ENCODE assay signal across 11 cellular contexts in genomic region chr12:93819048-93819491, GRCh38.
DNase-seq lines count a peak whose midpoint lies in the region; TF ChIP-seq lines count a peak whose summit lies in the region.
"Had no signal": no experiment of that assay in that cellular context is flagged by ENCODE, and none has a peak within 500 bp of the region (broad histone marks: within the 10 kb centered on the region; RNA-seq: fewer than 3 reads in every experiment).

No MANE protein-coding gene starts in this region.

- WGBS in transverse colon (ENCODE audit: low coverage in 1 of 2), 2 donors = 61 to 100% methylated on average over 1 to 4 of the region's 4 CpGs

- intact Hi-C loops in transverse colon (cut with DNase I; ENCODE audit: low total_unique reads) = loop anchor here (5.0 kb wide), 1 partner anchor 37 kb away; no protein-coding TSS in a partner anchor

- in situ Hi-C loops in SK-MEL-5 (cut with HindIII; ENCODE audit: low pct_unique_long_range_greater_than_20kb, low sequenced_read_pairs) = no loop called here
- in situ Hi-C loops in transverse colon (cut with MboI; ENCODE audit: low pct_ligation_motif_present in 1 of 4, low pct_unique_long_range_greater_than_20kb in 1 of 4, low sequenced_read_pairs in 3 of 4) = no loop called here

- TF ChIP-seq EP300 in transverse colon (IDR thresholded peaks at IDR 0.05; ENCODE audit: low read depth) = no peak

- peaks cover 11 to 26% of the 10 kb centered on the region in 2 donors for H3K4me1 ChIP-seq in muscle layer of duodenum (ENCODE audit: control insufficient read depth in 1 of 2, insufficient read depth in 2 of 2, low read length in 2 of 2)
- H3K4me1 ChIP-seq in transverse colon = peaks cover 5 to 36% (median 13%) of the 10 kb centered on the region in 4 donors

- no peak for TF ChIP-seq CTCF in fibroblast of the aortic adventitia (IDR thresholded peaks at IDR 0.05; ENCODE audit: insufficient read depth, low read length)
- TF ChIP-seq CTCF in transverse colon (IDR thresholded peaks at IDR 0.05) = no peak

- peak overlapping the region; percentile 64 for H3K27ac ChIP-seq in muscle layer of duodenum (ENCODE audit: low read length)
- H3K27ac ChIP-seq in transverse colon = peak overlapping the region; percentile 66 to 80 (median 72)

- peak; percentile 95 for DNase-seq in SK-MEL-5 (ENCODE audit: low read depth, low spot score)
- peak; percentile 92 for DNase-seq in fibroblast of the aortic adventitia (ENCODE audit: low read depth)
- peak; percentile 35 for DNase-seq in transverse colon
- DNase-seq in NCI-H2171 treated with DMSO at 0.1 percent for 48 hours (lab: John Stamatoyannopoulos, UW) = no peak
- DNase-seq in CD1c-positive myeloid dendritic cell (ENCODE audit: extremely low spot score) = no peak
- no peak for DNase-seq in dedifferentiated amniotic fluid mesenchymal stem cell (ENCODE audit: extremely low spot score)
- DNase-seq in NK-92 treated with Interleukin-12 subunit alpha and Interleukin-12 subunit beta, amount 100 ng/mL, for 24 hours (lab: John Stamatoyannopoulos, UW) = no peak
- DNase-seq: NCI-H226 had no signal

- no peak for TF ChIP-seq POLR2A in transverse colon (IDR thresholded peaks at IDR 0.05)

- H3K36me3 ChIP-seq in muscle layer of duodenum (ENCODE audit: control insufficient read depth in 1 of 2, insufficient read depth in 2 of 2, low read length in 2 of 2) (no peaks in the 10 kb centered on the region), transverse colon (no peaks in the 10 kb centered on the region)

- H3K4me3 ChIP-seq in fibroblast of the aortic adventitia (ENCODE audit: low read depth, low read length) = no peak overlapping the region
- H3K4me3 ChIP-seq in muscle layer of duodenum (ENCODE audit: low read depth in 1 of 2, low read length in 2 of 2) = no peak overlapping the region
- no peak overlapping the region for H3K4me3 ChIP-seq in transverse colon
- H3K4me3 ChIP-seq: GM12878, GM23338 had no signal

- H3K9me3 ChIP-seq in muscle layer of duodenum (ENCODE audit: control insufficient read depth in 1 of 2, low read length in 2 of 2) (no peaks in the 10 kb centered on the region), transverse colon (no peaks in the 10 kb centered on the region)

- no peaks in the 10 kb centered on the region for H3K27me3 ChIP-seq in muscle layer of duodenum (ENCODE audit: low read depth, low read length)
- no peaks in the 10 kb centered on the region for H3K27me3 ChIP-seq in transverse colon

Comparison
In these comparisons a context has a peak if more than half of its experiments do, and no peak if none do; other contexts are left out.
1. DNase-seq: peak in SK-MEL-5 (single experiment), fibroblast of the aortic adventitia (single experiment) and transverse colon (single experiment); none in NCI-H2171 treated with DMSO at 0.1 percent for 48 hours (single experiment), CD1c-positive myeloid dendritic cell (single experiment), dedifferentiated amniotic fluid mesenchymal stem cell (single experiment) and NK-92 treated with Interleukin-12 subunit alpha and Interleukin-12 subunit beta, amount 100 ng/mL, for 24 hours (single experiment).